In genomic region chr10:11515596-11516418, GRCh38 we compare ENCODE assay signal across 8 cellular contexts.
A peak's percentile ranks its signal among the peaks of the same experiment; 100 is the strongest.
DNase-seq lines count a peak whose midpoint lies in the region; ATAC-seq and TF ChIP-seq lines count a peak whose summit lies in the region.

No MANE protein-coding gene starts in this region.

- intact Hi-C loops in naive thymus-derived CD4-positive, alpha-beta T cell (cut with micrococcal nuclease), result loop anchor here (1.0 to 5.0 kb wide), 7 partner anchors 96 to 471 kb away; partner anchors contain the start of genes PROSER2 (in 1 of the 2) and USP6NL (in 1 of the 2)

- H3K36me3 ChIP-seq in naive thymus-derived CD4-positive, alpha-beta T cell (ENCODE audit: control insufficient read depth in 2 of 3, insufficient read depth in 3 of 3, low read length in 3 of 3), result no peaks in the 10 kb centered on the region

- no peaks in the 10 kb centered on the region for H3K27me3 ChIP-seq in naive thymus-derived CD4-positive, alpha-beta T cell (ENCODE audit: control insufficient read depth in 2 of 2, insufficient read depth in 2 of 2, low read length in 2 of 2)

- peaks cover 0 to 16% (median 4%) of the 10 kb centered on the region in 7 donors for H3K4me1 Mint-ChIP-seq in naive thymus-derived CD4-positive, alpha-beta T cell

- no peak for DNase-seq in AG04449 (ENCODE audit: low read depth, low spot score)
- DNase-seq in GM10266 (ENCODE audit: extremely low spot score), result peak; percentile 40
- DNase-seq in NCI-H1436 (lab: John Stamatoyannopoulos, UW), result peak; percentile 39
- DNase-seq in activated CD4-positive, alpha-beta T cell treated with anti-CD3 and anti-CD28 coated beads for 4 hours, result peak; percentile 41 to 49
- DNase-seq in epithelial cell of esophagus (ENCODE audit: low read depth), result peak; percentile 78
- peak in 7 of 9 donors; percentile 45 to 75 (median 64) for DNase-seq in naive thymus-derived CD4-positive, alpha-beta T cell

- H3K4me3 ChIP-seq in AG04449 (ENCODE audit: low read depth, low read length) (no peak overlapping the region), epithelial cell of esophagus (ENCODE audit: low read length) (no peak overlapping the region)
- H3K4me3 ChIP-seq in naive thymus-derived CD4-positive, alpha-beta T cell (ENCODE audit: low read length), result no peak overlapping the region

- H3K4me3 Mint-ChIP-seq in naive thymus-derived CD4-positive, alpha-beta T cell, result no peak overlapping the region

- H3K9me3 Mint-ChIP-seq in naive thymus-derived CD4-positive, alpha-beta T cell, result no peaks in the 10 kb centered on the region

- ATAC-seq in HG02588 (IDR thresholded peaks at IDR 0.05; ENCODE audit: unreplicated experiment), result peak; percentile 13
- peak; percentile 81 for ATAC-seq in naive thymus-derived CD4-positive, alpha-beta T cell
- no peak for ATAC-seq in GM19455 (IDR thresholded peaks at IDR 0.05; ENCODE audit: unreplicated experiment)

- H3K27ac Mint-ChIP-seq in naive thymus-derived CD4-positive, alpha-beta T cell, result peak overlapping the region in 1 of 9 donors; percentile 33

- POLR2A ChIA-PET in AG04449 (lab: Yijun Ruan, JAX), result no interaction called here
- POLR2A ChIA-PET in naive thymus-derived CD4-positive, alpha-beta T cell (lab: Charles Lee), result no interaction called here

- no peaks in the 10 kb centered on the region for H3K9me3 ChIP-seq in naive thymus-derived CD4-positive, alpha-beta T cell (ENCODE audit: control insufficient read depth in 2 of 3, low read length in 3 of 3)

- H3K36me3 Mint-ChIP-seq in naive thymus-derived CD4-positive, alpha-beta T cell, result peaks cover 0 to 9% (median 0%) of the 10 kb centered on the region in 5 donors

- peaks cover 0 to 5% of the 10 kb centered on the region in 2 donors for H3K4me1 ChIP-seq in naive thymus-derived CD4-positive, alpha-beta T cell (ENCODE audit: control insufficient read depth in 2 of 2, insufficient read depth in 2 of 2, low read length in 2 of 2)

- CTCF ChIA-PET in AG04449 (lab: Yijun Ruan, JAX), result interaction anchor here (0.6 to 8.6 kb wide), 30 partner anchors 9 to 470 kb away, joined by 3 to 198 read pairs (median 4); no protein-coding TSS in a partner anchor
- CTCF ChIA-PET in naive thymus-derived CD4-positive, alpha-beta T cell (lab: Charles Lee), result interaction anchor here (0.6 to 3.9 kb wide), 12 partner anchors 11 to 1129 kb away, joined by 3 to 89 read pairs (median 4); no protein-coding TSS in a partner anchor

- TF ChIP-seq CTCF in AG04449 (IDR thresholded peaks at IDR 0.05; ENCODE audit: insufficient read depth, low read length, missing control alignments), result peak; percentile 70
- TF ChIP-seq CTCF in GM10266 (IDR thresholded peaks at IDR 0.05; ENCODE audit: control insufficient read depth, insufficient read depth, low read depth, missing control alignments), result peak; percentile 86
- TF ChIP-seq CTCF in epithelial cell of esophagus (IDR thresholded peaks at IDR 0.05; ENCODE audit: insufficient read depth, low read depth, low read length, missing control alignments), result peak; percentile 92

- no peak overlapping the region for H3K27ac ChIP-seq in naive thymus-derived CD4-positive, alpha-beta T cell (ENCODE audit: low read depth, low read length)

- peaks cover 0 to 36% (median 0%) of the 10 kb centered on the region in 5 donors for H3K27me3 Mint-ChIP-seq in naive thymus-derived CD4-positive, alpha-beta T cell
